7 cellular contexts compared by ENCODE assay signal in the genomic region with DNA sequence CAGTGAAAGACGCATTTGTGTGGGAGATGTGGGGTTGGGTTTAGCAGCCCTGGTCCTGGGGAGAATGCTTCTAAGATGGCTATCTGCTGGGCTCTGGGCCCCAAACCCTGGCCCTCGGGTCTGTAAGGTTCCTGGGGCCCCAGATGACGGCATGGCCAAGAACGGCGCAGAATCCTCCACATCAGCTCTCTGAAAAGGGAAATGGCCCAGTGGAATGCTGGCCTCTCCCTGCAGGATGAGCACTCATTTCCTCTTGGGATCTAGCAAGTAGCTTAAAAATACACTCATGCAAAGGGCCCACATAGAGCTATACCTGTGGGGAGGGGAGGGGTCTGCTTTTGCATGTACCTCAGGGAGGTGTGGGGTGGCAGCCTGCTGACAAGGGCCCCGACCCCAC. TPM values are rescaled to one million over a fixed set of nuclear protein-coding genes. Genes with fewer than 3 reads are reported as not detected.
DNase-seq lines count a peak whose midpoint lies in the region; ATAC-seq, FAIRE-seq and TF ChIP-seq lines count a peak whose summit lies in the region.

No MANE protein-coding gene starts in this region.

- H3K4me1 ChIP-seq in Karpas-422 (ENCODE audit: low read length) (peaks cover 14% of the 10 kb centered on the region), astrocyte (ENCODE audit: insufficient read depth, low read length) (peaks cover 47% of the 10 kb centered on the region)

- H4K20me1 ChIP-seq in Karpas-422 (ENCODE audit: insufficient read depth, low read depth, low read length) (no peaks in the 10 kb centered on the region), astrocyte (ENCODE audit: insufficient read depth, low read length) (no peaks in the 10 kb centered on the region)

- H3K4me2 ChIP-seq in Karpas-422 (ENCODE audit: low read depth, low read length, poor library complexity, severe bottlenecking) (peak overlapping the region; percentile 55), astrocyte (ENCODE audit: low read length) (peak overlapping the region; percentile 80)

- peaks cover 21% of the 10 kb centered on the region for H3K27me3 Mint-ChIP-seq in astrocyte (ENCODE audit: low read depth, unreplicated experiment)

- no peak for TF ChIP-seq CTCF in astrocyte (IDR thresholded peaks at IDR 0.05; ENCODE audit: insufficient read depth, low read depth, low read length)

- peaks cover 25% of the 10 kb centered on the region for H3K4me1 Mint-ChIP-seq in astrocyte (ENCODE audit: low read depth, unreplicated experiment)

- no peaks in the 10 kb centered on the region for H3K9me2 ChIP-seq in Karpas-422 (replicated peaks; ENCODE audit: insufficient read depth, low read length)

- peak overlapping the region; percentile 25; the same call in 1 of the 2 replicates for H3K4me3 ChIP-seq in Karpas-422 (ENCODE audit: low read length)
- H3K4me3 ChIP-seq in astrocyte (ENCODE audit: insufficient read depth, low read depth, low read length) = peak overlapping the region; percentile 37

- no peaks in the 10 kb centered on the region for H3K9me3 ChIP-seq in Karpas-422 (ENCODE audit: low read length)
- no peaks in the 10 kb centered on the region for H3K9me3 ChIP-seq in astrocyte (ENCODE audit: insufficient read depth, low read depth, low read length)

- H3K79me2 ChIP-seq in Karpas-422 (ENCODE audit: low read length) = no peaks in the 10 kb centered on the region
- no peaks in the 10 kb centered on the region for H3K79me2 ChIP-seq in astrocyte (ENCODE audit: insufficient read depth, low read length)

- H3K9me3 Mint-ChIP-seq in astrocyte (ENCODE audit: unreplicated experiment) = no peaks in the 10 kb centered on the region

- H2AFZ ChIP-seq in Karpas-422 (ENCODE audit: low read length) = peak overlapping the region; percentile 83
- H2AFZ ChIP-seq in astrocyte (ENCODE audit: low read depth, low read length) = peak overlapping the region; percentile 74

- H3K36me3 ChIP-seq in Karpas-422 (ENCODE audit: insufficient read depth, low read length) (no peaks in the 10 kb centered on the region), astrocyte (ENCODE audit: insufficient read depth, low read length) (no peaks in the 10 kb centered on the region)

- DNase-seq in Karpas-422 = no peak
- no peak for DNase-seq in astrocyte (ENCODE audit: low read depth)
- peak; percentile 30 for DNase-seq in kidney tubule cell (ENCODE audit: low spot score)
- no peak for DNase-seq in substantia nigra (lab: John Stamatoyannopoulos, UW)
- no peak for DNase-seq in NCI-H2081 treated with DMSO at 0.1 percent for 48 hours (lab: John Stamatoyannopoulos, UW)
- no peak for DNase-seq in stimulated activated CD4-positive, alpha-beta T cell treated with anti-CD3 and anti-CD28 coated beads, Interleukin-4, amount 100 ng/mL, for 24 hours

- H3K4me3 Mint-ChIP-seq in astrocyte (ENCODE audit: unreplicated experiment) = peak overlapping the region; percentile 73

- no peak for FAIRE-seq in astrocyte (lab: Jason Lieb, UNC)

- H3K36me3 Mint-ChIP-seq in astrocyte (ENCODE audit: low read depth, unreplicated experiment) = peaks cover 2% of the 10 kb centered on the region

- H3K9ac ChIP-seq in Karpas-422 (ENCODE audit: low read length) = peak overlapping the region; percentile 53
- peak overlapping the region; percentile 82 for H3K9ac ChIP-seq in astrocyte (ENCODE audit: low read length)

- H3K27me3 ChIP-seq in Karpas-422 (ENCODE audit: low read length) (no peaks in the 10 kb centered on the region), astrocyte (ENCODE audit: insufficient read depth, low read length) (no peaks in the 10 kb centered on the region)

- peak overlapping the region; percentile 89 for H3K27ac Mint-ChIP-seq in astrocyte (ENCODE audit: unreplicated experiment)

- H3K27ac ChIP-seq in Karpas-422 (ENCODE audit: low read length) (no peak overlapping the region), astrocyte (ENCODE audit: low read depth, low read length) (peak overlapping the region; percentile 89), substantia nigra (ENCODE audit: low read depth, low read length, poor library complexity, severe bottlenecking) (peak overlapping the region; percentile 63)

- no peak for ATAC-seq in HG03442 (IDR thresholded peaks at IDR 0.05; ENCODE audit: unreplicated experiment)

RNA-seq across cellular contexts. Expression of a gene that starts 37.5 kb away (rescaled TPM):
- not detected in 2 replicates for total RNA-seq in Karpas-422 (2014; rRNA removed; shearing (Covaris generic); ENCODE audit: low replicate concordance)
- total RNA-seq in astrocyte = not detected in 2 replicates
